In the genomic region with DNA sequence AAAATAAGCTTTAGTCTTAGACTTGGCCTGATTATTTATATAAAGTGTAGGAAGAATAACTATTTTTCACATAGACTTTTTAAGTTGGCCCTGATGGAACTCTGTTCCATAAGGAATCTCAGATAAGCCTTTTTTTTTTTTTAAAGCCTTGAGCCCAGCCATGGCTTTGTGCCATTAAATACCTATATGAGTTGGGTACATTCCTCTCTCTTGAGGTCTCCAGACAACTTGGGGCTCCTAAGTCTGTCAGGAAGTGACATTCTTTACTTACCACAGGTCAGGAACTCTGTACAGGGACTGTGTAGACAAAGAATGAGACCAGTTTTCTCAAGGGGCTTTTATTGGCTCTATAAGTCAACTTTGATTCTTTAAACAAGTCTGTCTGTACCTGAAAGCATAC, we compare ENCODE assay signal across 22 cellular contexts. TPM values are rescaled to one million over a fixed set of nuclear protein-coding genes. Genes with fewer than 3 reads are reported as not detected.
"Had no signal": no experiment of that assay in that cellular context is flagged by ENCODE, and none has a peak within 500 bp of the region (broad histone marks: within the 10 kb centered on the region; RNA-seq: fewer than 3 reads in every experiment).

No MANE protein-coding gene starts in this region.

- H3K4me1 ChIP-seq: adrenal gland, transverse colon had no signal

- H3K4me1 Mint-ChIP-seq: activated CD4-positive, alpha-beta T cell treated with anti-CD3 and anti-CD28 coated beads for 36 hours; activated CD8-positive, alpha-beta memory T cell treated with anti-CD3 and anti-CD28 coated beads, Interleukin-2, amount 10 ng/mL, durations not matched to agents 7 days and 5 days; brain had no signal

- FAIRE-seq: small intestine had no signal

- H3K36me3 ChIP-seq: adrenal gland, transverse colon had no signal

- H3K4me3 ChIP-seq: adrenal gland, transverse colon had no signal

- DNase-seq: activated CD4-positive, alpha-beta memory T cell treated with anti-CD3 and anti-CD28 coated beads for 36 hours; activated CD4-positive, alpha-beta T cell treated with anti-CD3 and anti-CD28 coated beads for 36 hours; activated CD8-positive, alpha-beta memory T cell treated with anti-CD3 and anti-CD28 coated beads, Interleukin-2, amount 10 ng/mL, durations not matched to agents 7 days and 5 days; activated naive CD4-positive, alpha-beta T cell treated with anti-CD3 and anti-CD28 coated beads, Interleukin-2, amount 50 U/mL, for 16 hours; activated T-cell treated with anti-CD3 and anti-CD28 coated beads, Interleukin-2, amount 50 U/mL, for 1 hour; adrenal gland; hypothalamus; left ventricle myocardium superior; mesendoderm; natural killer cell; occipital lobe; right cardiac atrium; small intestine; stimulated activated CD4-positive, alpha-beta T cell treated with anti-CD3 and anti-CD28 coated beads, Interleukin-4, amount 100 ng/mL, for 4 hours; stimulated activated CD8-positive, alpha-beta memory T cell treated with anti-CD3 and anti-CD28 coated beads, Interleukin-4, amount 100 ng/mL, for 48 hours; stimulated activated naive CD4-positive, alpha-beta T cell treated with Interleukin-2 at 50 U/mL for 16 hours; substantia nigra; transverse colon had no signal

- H3K27ac ChIP-seq: adrenal gland, transverse colon had no signal

- H3K9me3 ChIP-seq: adrenal gland, transverse colon had no signal

- H3K4me3 Mint-ChIP-seq: activated CD4-positive, alpha-beta memory T cell treated with anti-CD3 and anti-CD28 coated beads for 36 hours; activated CD4-positive, alpha-beta T cell treated with anti-CD3 and anti-CD28 coated beads for 36 hours; activated CD8-positive, alpha-beta memory T cell treated with anti-CD3 and anti-CD28 coated beads, Interleukin-2, amount 10 ng/mL, durations not matched to agents 7 days and 5 days; brain; natural killer cell had no signal

- H3K27ac Mint-ChIP-seq: activated CD4-positive, alpha-beta memory T cell treated with anti-CD3 and anti-CD28 coated beads for 36 hours; activated CD4-positive, alpha-beta T cell treated with anti-CD3 and anti-CD28 coated beads for 36 hours; activated CD8-positive, alpha-beta memory T cell treated with anti-CD3 and anti-CD28 coated beads, Interleukin-2, amount 10 ng/mL, durations not matched to agents 7 days and 5 days; brain; natural killer cell; progenitor cell of endocrine pancreas had no signal

- H3K9me3 Mint-ChIP-seq: natural killer cell had no signal

- H3K27me3 ChIP-seq: adrenal gland, transverse colon had no signal

- H3K36me3 Mint-ChIP-seq: activated CD4-positive, alpha-beta memory T cell treated with anti-CD3 and anti-CD28 coated beads for 36 hours; activated CD8-positive, alpha-beta memory T cell treated with anti-CD3 and anti-CD28 coated beads, Interleukin-2, amount 10 ng/mL, durations not matched to agents 7 days and 5 days; brain; natural killer cell had no signal

- ATAC-seq: activated CD4-positive, alpha-beta T cell treated with anti-CD3 and anti-CD28 coated beads for 36 hours; activated CD8-positive, alpha-beta memory T cell treated with anti-CD3 and anti-CD28 coated beads, Interleukin-2, amount 10 ng/mL, durations not matched to agents 7 days and 5 days; esophagus mucosa; left ventricle myocardium superior; natural killer cell; right cardiac atrium had no signal

- H3K27me3 Mint-ChIP-seq: brain, progenitor cell of endocrine pancreas had no signal

RNA-seq across cellular contexts. Expression of a gene that starts 27.1 kb away (rescaled TPM):
- total RNA-seq: activated CD4-positive, alpha-beta memory T cell treated with anti-CD3 and anti-CD28 coated beads for 36 hours; activated CD4-positive, alpha-beta T cell treated with anti-CD3 and anti-CD28 coated beads for 36 hours; T-helper 1 cell treated with Interleukin-12 subunit alpha and Interleukin-12 subunit beta and Interleukin-4 antibody, amounts not matched to agents 30 ng/mL and 1 ng/mL, for 36 hours had no signal
